ENCODE assay signal across 8 cellular contexts in genomic region chr10:43136995-43137700, GRCh38. TPM values are rescaled to one million over a fixed set of nuclear protein-coding genes. Genes with fewer than 3 reads are reported as not detected.
DNase-seq lines count a peak whose midpoint lies in the region; ATAC-seq and TF ChIP-seq lines count a peak whose summit lies in the region.

No MANE protein-coding gene starts in this region.

- H3K27me3 ChIP-seq in BJ (ENCODE audit: control insufficient read depth, insufficient read depth, low read length), result no peaks in the 10 kb centered on the region

- TF ChIP-seq CTCF in BJ (IDR thresholded peaks at IDR 0.05; ENCODE audit: insufficient read depth, low read depth, low read length) (no peak), coronary artery (IDR thresholded peaks at IDR 0.05) (no peak), nephron (IDR thresholded peaks at IDR 0.05; ENCODE audit: unreplicated experiment in 3 of 3) (no peak)

- no peak for DNase-seq in BJ (ENCODE audit: low read depth)
- DNase-seq in M059J (ENCODE audit: low read depth), result peak; percentile 14
- DNase-seq in coronary artery (ENCODE audit: low spot score), result no peak
- no peak for DNase-seq in mesenteric fat pad (ENCODE audit: low spot score)

- H3K9me3 Mint-ChIP-seq in nephron, result no peaks in the 10 kb centered on the region

- H3K4me3 Mint-ChIP-seq in nephron, result peak overlapping the region; percentile 94 to 100 (median 96)

- no peaks in the 10 kb centered on the region for H3K36me3 Mint-ChIP-seq in nephron (ENCODE audit: low read depth)

- H3K27me3 Mint-ChIP-seq in nephron (ENCODE audit: low read depth), result peaks cover 4% of the 10 kb centered on the region

- CTCF ChIA-PET in BJ (lab: Yijun Ruan, JAX), result interaction anchor here (1.0 kb wide), 1 partner anchor 23 kb away, joined by 3 read pairs; no protein-coding TSS in a partner anchor

- H3K27ac ChIP-seq in coronary artery, result peak overlapping the region; percentile 92 to 97

- ATAC-seq in GM18867 (IDR thresholded peaks at IDR 0.05; ENCODE audit: unreplicated experiment), result no peak
- ATAC-seq in GM21526 (IDR thresholded peaks at IDR 0.05; ENCODE audit: low FRiP score, unreplicated experiment), result no peak
- no peak for ATAC-seq in HG03025 (IDR thresholded peaks at IDR 0.05; ENCODE audit: low FRiP score, unreplicated experiment)

- H3K36me3 ChIP-seq in BJ (ENCODE audit: control insufficient read depth, insufficient read depth, low read length), result no peaks in the 10 kb centered on the region

- peaks cover 54% of the 10 kb centered on the region for H3K4me1 Mint-ChIP-seq in nephron

- peak overlapping the region; percentile 90 to 100 (median 99) for H3K27ac Mint-ChIP-seq in nephron

- H3K4me3 ChIP-seq in BJ (ENCODE audit: low read depth, low read length) (peak overlapping the region; percentile 73), coronary artery (peak overlapping the region; percentile 88)

- POLR2A ChIA-PET in BJ (lab: Charles Lee), result no interaction called here

RNA-seq across cellular contexts. Expression of gene CSGALNACT2, which starts 1.1 kb away (rescaled TPM):
- 14.1 and 24.9 TPM in 2 replicates for polyA plus RNA-seq in BJ (2011; rRNA removed)
- 10.0 and 10.4 TPM in 2 replicates for polyA minus RNA-seq in BJ (2011; rRNA and poly(A)+ RNA removed)
- total RNA-seq in M059J (2014; rRNA removed; shearing (Covaris generic)), result 2.0 and 4.5 TPM in 2 replicates
- 31.0 TPM for total RNA-seq in mesenteric fat pad
